In the genomic region with DNA sequence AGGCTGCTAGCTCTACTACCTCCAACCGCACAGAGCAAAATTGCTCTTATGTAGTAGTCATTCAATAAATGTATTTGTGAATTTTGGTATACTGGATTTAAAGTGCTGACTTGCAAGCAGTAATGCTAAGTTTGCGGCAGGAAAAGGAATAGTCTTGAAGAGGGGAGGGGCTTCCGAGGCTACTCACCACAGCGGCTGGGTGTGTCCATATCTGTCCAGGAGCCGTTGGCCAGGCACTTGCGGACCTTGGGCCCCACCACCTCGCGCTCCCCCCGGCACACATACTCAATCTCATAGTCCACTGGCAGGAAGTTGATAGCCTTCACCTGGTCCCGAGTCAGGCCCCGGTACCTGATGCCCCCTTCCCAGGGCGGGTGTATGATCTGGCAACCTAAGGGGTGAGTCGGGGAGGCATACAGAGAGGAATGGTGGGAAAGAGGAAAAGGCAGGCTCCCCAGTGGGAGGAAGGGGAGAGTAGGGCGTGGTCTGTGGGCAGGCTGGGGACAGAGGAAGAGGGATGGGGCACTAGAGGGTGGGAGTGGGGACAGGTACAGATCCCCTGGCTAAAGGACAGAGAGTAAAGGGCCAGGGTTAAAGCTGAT, we compare ENCODE assay signal across 1 cellular context.
TF ChIP-seq lines count a peak whose summit lies in the region.

No MANE protein-coding gene starts in this region.

TF ChIP-seq in neural cell, 6 proteins besides CTCF, POLR2A, EP300 and RAD21 (continued from another document):
- TF ChIP-seq, protein P1, sequence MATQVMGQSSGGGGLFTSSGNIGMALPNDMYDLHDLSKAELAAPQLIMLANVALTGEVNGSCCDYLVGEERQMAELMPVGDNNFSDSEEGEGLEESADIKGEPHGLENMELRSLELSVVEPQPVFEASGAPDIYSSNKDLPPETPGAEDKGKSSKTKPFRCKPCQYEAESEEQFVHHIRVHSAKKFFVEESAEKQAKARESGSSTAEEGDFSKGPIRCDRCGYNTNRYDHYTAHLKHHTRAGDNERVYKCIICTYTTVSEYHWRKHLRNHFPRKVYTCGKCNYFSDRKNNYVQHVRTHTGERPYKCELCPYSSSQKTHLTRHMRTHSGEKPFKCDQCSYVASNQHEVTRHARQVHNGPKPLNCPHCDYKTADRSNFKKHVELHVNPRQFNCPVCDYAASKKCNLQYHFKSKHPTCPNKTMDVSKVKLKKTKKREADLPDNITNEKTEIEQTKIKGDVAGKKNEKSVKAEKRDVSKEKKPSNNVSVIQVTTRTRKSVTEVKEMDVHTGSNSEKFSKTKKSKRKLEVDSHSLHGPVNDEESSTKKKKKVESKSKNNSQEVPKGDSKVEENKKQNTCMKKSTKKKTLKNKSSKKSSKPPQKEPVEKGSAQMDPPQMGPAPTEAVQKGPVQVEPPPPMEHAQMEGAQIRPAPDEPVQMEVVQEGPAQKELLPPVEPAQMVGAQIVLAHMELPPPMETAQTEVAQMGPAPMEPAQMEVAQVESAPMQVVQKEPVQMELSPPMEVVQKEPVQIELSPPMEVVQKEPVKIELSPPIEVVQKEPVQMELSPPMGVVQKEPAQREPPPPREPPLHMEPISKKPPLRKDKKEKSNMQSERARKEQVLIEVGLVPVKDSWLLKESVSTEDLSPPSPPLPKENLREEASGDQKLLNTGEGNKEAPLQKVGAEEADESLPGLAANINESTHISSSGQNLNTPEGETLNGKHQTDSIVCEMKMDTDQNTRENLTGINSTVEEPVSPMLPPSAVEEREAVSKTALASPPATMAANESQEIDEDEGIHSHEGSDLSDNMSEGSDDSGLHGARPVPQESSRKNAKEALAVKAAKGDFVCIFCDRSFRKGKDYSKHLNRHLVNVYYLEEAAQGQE (IDR thresholded peaks at IDR 0.05; ENCODE audit: borderline replicate concordance): no peak
- TF ChIP-seq TAF1 (IDR thresholded peaks at IDR 0.05; ENCODE audit: low read depth) (no peak), MXI1 (conservative IDR thresholded peaks at IDR 0.05; ENCODE audit: poor library complexity, severe bottlenecking) (no peak), POLR2AphosphoS5 (IDR thresholded peaks at IDR 0.05) (no peak), SMC3 (conservative IDR thresholded peaks at IDR 0.05; ENCODE audit: poor library complexity) (no peak)
